8 cellular contexts compared by ENCODE assay signal in the genomic region with DNA sequence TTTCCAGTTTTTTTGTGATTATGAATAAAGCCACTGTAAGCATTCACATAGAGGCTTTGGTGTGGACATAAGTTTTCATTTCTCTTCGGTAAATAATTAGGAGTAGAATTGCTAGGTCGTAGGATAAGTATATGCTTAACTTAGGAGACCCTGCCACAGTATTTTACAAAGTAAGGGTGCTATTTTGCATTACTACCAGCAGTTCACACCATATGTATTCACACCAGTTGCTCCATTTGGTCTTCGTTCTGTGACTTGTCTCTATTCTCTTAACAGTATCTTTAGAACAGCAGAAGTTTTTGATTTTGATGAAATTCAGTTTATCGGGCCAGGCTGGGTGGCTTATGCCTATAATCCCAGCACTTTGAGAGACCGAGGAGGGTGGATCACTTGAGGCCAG.
"Had no signal": no experiment of that assay in that cellular context is flagged by ENCODE, and none has a peak within 500 bp of the region (broad histone marks: within the 10 kb centered on the region; RNA-seq: fewer than 3 reads in every experiment).

No MANE protein-coding gene starts in this region.

- ATAC-seq: HepG2 had no signal

- H3K4me2 ChIP-seq: KMS-11 had no signal

- H3K36me3 Mint-ChIP-seq: IgD-negative memory B cell had no signal

- H3K27me3 Mint-ChIP-seq: IgD-negative memory B cell had no signal

- DNase-seq: IMR-90, KBM-7, KG1 had no signal

- H3K9ac ChIP-seq: KMS-11 had no signal

- FAIRE-seq: HepG2, HTR-8/SVneo had no signal

- H3K27ac ChIP-seq: HL-60, KMS-11 had no signal

- H3K27ac Mint-ChIP-seq: IgD-negative memory B cell had no signal

- H3K4me3 Mint-ChIP-seq: IgD-negative memory B cell had no signal
